ENCODE assay signal across 8 cellular contexts in the genomic region with DNA sequence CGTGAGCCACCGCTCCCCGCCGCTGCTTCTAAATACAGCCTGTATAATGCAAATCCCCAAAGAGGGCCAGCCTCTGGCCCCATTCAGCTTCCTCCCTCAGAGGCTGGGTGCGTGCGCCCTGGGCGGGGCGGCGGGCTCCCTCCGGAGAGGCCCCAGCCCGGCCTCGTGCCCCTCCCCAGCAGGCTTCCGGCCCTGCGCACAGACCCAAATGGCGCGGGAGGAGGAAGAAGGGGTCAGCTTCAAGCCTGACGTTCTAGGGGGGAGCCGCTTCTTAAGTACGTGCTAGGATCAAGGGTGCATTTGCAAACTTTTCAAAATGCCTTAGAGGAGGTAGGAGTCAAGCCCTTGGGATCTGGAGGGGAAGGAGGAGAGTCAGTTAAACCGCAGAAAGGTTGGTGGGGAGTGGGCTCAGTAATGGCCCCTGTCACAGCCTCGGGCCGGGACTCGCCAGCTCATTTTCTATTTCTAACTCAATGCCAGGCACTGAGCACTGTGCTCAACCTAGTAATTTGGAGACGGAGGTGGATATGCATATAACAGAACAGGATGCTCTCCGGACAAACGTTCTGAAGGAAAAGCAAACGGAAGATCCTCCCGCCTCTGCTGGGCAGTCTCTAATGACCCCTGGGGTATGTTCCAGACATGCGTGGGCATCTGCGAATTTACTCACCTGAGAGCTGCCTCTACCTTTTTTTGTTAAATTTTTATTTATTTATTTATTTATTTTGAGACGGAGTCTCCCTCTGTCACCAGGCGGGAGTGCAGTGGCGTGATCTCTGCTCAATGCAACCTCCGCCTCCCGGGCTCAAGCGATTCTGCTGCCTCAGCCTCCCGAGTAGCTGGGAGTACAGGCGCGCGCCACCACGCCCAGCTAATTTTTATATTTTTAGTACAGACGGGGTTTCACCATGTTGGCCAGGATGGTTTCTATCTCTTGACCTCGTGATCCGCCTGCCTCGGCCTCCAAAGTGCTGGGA. TPM values are rescaled to one million over a fixed set of nuclear protein-coding genes. Genes with fewer than 3 reads are reported as not detected.
DNase-seq lines count a peak whose midpoint lies in the region; ATAC-seq and TF ChIP-seq lines count a peak whose summit lies in the region.

No MANE protein-coding gene starts in this region.

- peaks cover 12% of the 10 kb centered on the region for H3K36me3 Mint-ChIP-seq in effector memory CD8-positive, alpha-beta T cell (ENCODE audit: insufficient read depth)

- ATAC-seq in GM19043 (IDR thresholded peaks at IDR 0.05; ENCODE audit: low read depth, unreplicated experiment): peak; percentile 96
- ATAC-seq in HG03103 (IDR thresholded peaks at IDR 0.05; ENCODE audit: low read depth, unreplicated experiment): peak; percentile 82
- ATAC-seq in effector memory CD8-positive, alpha-beta T cell (replicated peaks): peak; percentile 96
- no peak for ATAC-seq in psoas muscle

- H3K27ac Mint-ChIP-seq in effector memory CD8-positive, alpha-beta T cell: peak overlapping the region in 1 of 2 donors; percentile 94

- H3K4me1 Mint-ChIP-seq in effector memory CD8-positive, alpha-beta T cell (ENCODE audit: low read depth in 2 of 2): peaks cover 0 to 6% of the 10 kb centered on the region in 2 donors

- intact Hi-C loops in psoas muscle (cut with DNase I): loop anchor here in 1 of 2 donors (5.0 kb wide), 1 partner anchor 44 kb away; no protein-coding TSS in a partner anchor

- H3K27ac ChIP-seq in psoas muscle: peak overlapping the region; percentile 87

- H3K4me3 ChIP-seq in psoas muscle: no peak overlapping the region

- no peak for TF ChIP-seq CTCF in psoas muscle (IDR thresholded peaks at IDR 0.05)

- H3K4me1 ChIP-seq in psoas muscle: peaks cover 43% of the 10 kb centered on the region

- H3K27me3 Mint-ChIP-seq in effector memory CD8-positive, alpha-beta T cell: no peaks in the 10 kb centered on the region

- H3K9me3 Mint-ChIP-seq in effector memory CD8-positive, alpha-beta T cell: no peaks in the 10 kb centered on the region

- peak overlapping the region in 1 of 2 donors; percentile 86 for H3K4me3 Mint-ChIP-seq in effector memory CD8-positive, alpha-beta T cell

- H3K36me3 ChIP-seq in psoas muscle (ENCODE audit: insufficient read depth in 1 of 2, low read depth in 1 of 2): no peaks in the 10 kb centered on the region

- WGBS in psoas muscle, 3 donors: 72 to 77% (median 74%) methylated on average over 42 to 45 of the region's 45 CpGs

- H3K27me3 ChIP-seq in psoas muscle (ENCODE audit: insufficient read depth in 3 of 3, low read length in 2 of 3): no peaks in the 10 kb centered on the region

- peak; percentile 56 for DNase-seq in T-helper 22 cell (ENCODE audit: low read depth)
- peak in 2 of 3 experiments; percentile 51 to 57 for DNase-seq in effector memory CD8-positive, alpha-beta T cell
- peak; percentile 61 to 81 for DNase-seq in psoas muscle
- no peak for DNase-seq in hepatic stellate cell (ENCODE audit: low spot score)
- DNase-seq in NCI-H1417 (lab: John Stamatoyannopoulos, UW): no peak
- DNase-seq in NCI-H510A treated with DMSO at 0.1 percent for 48 hours (lab: John Stamatoyannopoulos, UW): no peak

- H3K9me3 ChIP-seq in psoas muscle: no peaks in the 10 kb centered on the region

RNA-seq across cellular contexts. Expression of gene NINJ2, which starts 32.3 kb away (rescaled TPM):
- total RNA-seq in psoas muscle: 10 to 100 TPM; 32.6 to 37.3 (median 33.0) TPM
- 10 to 100 TPM; 11.8 to 66.6 (median 49.1) TPM for polyA plus RNA-seq in psoas muscle

Comparison
In these comparisons a context has a peak if more than half of its experiments do, and no peak if none do; other contexts are left out.
1. ATAC-seq: peak in GM19043 (single experiment), HG03103 (single experiment) and effector memory CD8-positive, alpha-beta T cell (single experiment); none in psoas muscle (0 of 4).
2. DNase-seq: peak in T-helper 22 cell (single experiment), effector memory CD8-positive, alpha-beta T cell (2 of 3) and psoas muscle (2 of 2); none in hepatic stellate cell (single experiment), NCI-H1417 (0 of 3) and NCI-H510A treated with DMSO at 0.1 percent for 48 hours (single experiment).